In genomic region chr3:49029563-49029884, GRCh38 we compare ENCODE assay signal across 1 cellular context.
TF ChIP-seq lines count a peak whose summit lies in the region.

No MANE protein-coding gene starts in this region.

TF ChIP-seq in IMR-90, 13 proteins besides CTCF, POLR2A, EP300 and RAD21:
- TF ChIP-seq RCOR1 (IDR thresholded peaks at IDR 0.05; ENCODE audit: insufficient replicate concordance, low read length) (no peak), FOS (IDR thresholded peaks at IDR 0.05; ENCODE audit: low read depth, low read length) (no peak), CHD1 (IDR thresholded peaks at IDR 0.05; ENCODE audit: low read depth, low read length) (no peak), NFE2L2 (IDR thresholded peaks at IDR 0.05; ENCODE audit: low read depth, low read length) (no peak), RFX5 (IDR thresholded peaks at IDR 0.05; ENCODE audit: low read depth, low read length) (no peak), MAZ (IDR thresholded peaks at IDR 0.05; ENCODE audit: borderline replicate concordance, low read depth, low read length) (no peak), ELK1 (IDR thresholded peaks at IDR 0.05; ENCODE audit: borderline replicate concordance, low read depth, low read length) (no peak), MAFK (IDR thresholded peaks at IDR 0.05; ENCODE audit: low read depth, low read length) (no peak), MXI1 (IDR thresholded peaks at IDR 0.05; ENCODE audit: borderline replicate concordance, low read depth, low read length) (no peak), USF2 (IDR thresholded peaks at IDR 0.05; ENCODE audit: low read depth, low read length) (no peak)
